1 cellular context compared by ENCODE assay signal in the genomic region with DNA sequence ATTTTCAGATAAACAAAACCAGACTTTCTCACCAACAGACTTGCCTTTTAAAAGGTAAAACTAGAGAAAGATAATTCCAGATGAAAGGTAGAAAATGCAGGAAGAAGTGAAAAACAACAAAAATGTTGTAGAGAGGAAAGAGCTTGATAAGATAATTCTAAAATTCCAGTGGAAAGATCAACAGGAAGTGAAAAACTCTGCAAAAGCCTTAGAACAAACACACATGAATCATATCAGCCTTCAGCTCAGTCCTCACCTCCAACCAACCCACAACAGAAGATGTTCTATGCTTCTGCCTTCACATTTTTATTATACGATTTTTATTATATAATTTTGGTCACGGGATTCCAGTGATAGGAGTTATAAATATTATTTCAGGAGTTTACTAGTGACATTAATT.
TF ChIP-seq lines count a peak whose summit lies in the region.

No MANE protein-coding gene starts in this region.

TF ChIP-seq in HepG2, 621 proteins besides CTCF, POLR2A, EP300 and RAD21:
- TF ChIP-seq ZNF224 (CRISPR knock-in tag; IDR thresholded peaks at IDR 0.05) = no peak
- TF ChIP-seq LCORL (IDR thresholded peaks at IDR 0.05) = no peak
- TF ChIP-seq LCORL (CRISPR knock-in tag; IDR thresholded peaks at IDR 0.05) = 0 out of 2 replicates have a peak, but pooled peaks have one; percentile 24
- TF ChIP-seq, protein P1, sequence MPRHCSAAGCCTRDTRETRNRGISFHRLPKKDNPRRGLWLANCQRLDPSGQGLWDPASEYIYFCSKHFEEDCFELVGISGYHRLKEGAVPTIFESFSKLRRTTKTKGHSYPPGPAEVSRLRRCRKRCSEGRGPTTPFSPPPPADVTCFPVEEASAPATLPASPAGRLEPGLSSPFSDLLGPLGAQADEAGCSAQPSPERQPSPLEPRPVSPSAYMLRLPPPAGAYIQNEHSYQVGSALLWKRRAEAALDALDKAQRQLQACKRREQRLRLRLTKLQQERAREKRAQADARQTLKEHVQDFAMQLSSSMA (CRISPR knock-in tag; IDR thresholded peaks at IDR 0.05) = no peak
- peak; percentile 46; the same call in 1 of the 2 replicates for TF ChIP-seq FOSL2 (CRISPR knock-in tag; IDR thresholded peaks at IDR 0.05)
- no peak for TF ChIP-seq ZNF841 (CRISPR knock-in tag; IDR thresholded peaks at IDR 0.05; ENCODE audit: borderline replicate concordance)
- TF ChIP-seq ELF3 (CRISPR knock-in tag; IDR thresholded peaks at IDR 0.05) = peak; percentile 61
- TF ChIP-seq GATA4 (IDR thresholded peaks at IDR 0.05; ENCODE audit: borderline replicate concordance, low read depth) = peak; percentile 44; the same call in 1 of the 2 replicates
- TF ChIP-seq PHF21A (CRISPR knock-in tag; IDR thresholded peaks at IDR 0.05) = no peak
- TF ChIP-seq NRL (CRISPR knock-in tag; IDR thresholded peaks at IDR 0.05; ENCODE audit: borderline replicate concordance) = no peak
- TF ChIP-seq FOXA1 (IDR thresholded peaks at IDR 0.05) = no peak
- TF ChIP-seq FOXA1 (CRISPR knock-in tag; IDR thresholded peaks at IDR 0.05) = 0 out of 2 replicates have a peak, but pooled peaks have one; percentile 15
- no peak for TF ChIP-seq HOXA5 (CRISPR knock-in tag; IDR thresholded peaks at IDR 0.05)
- TF ChIP-seq ZNF615 (CRISPR knock-in tag; IDR thresholded peaks at IDR 0.05; ENCODE audit: borderline replicate concordance) = no peak
- peak; percentile 54; the same call in 1 of the 2 replicates for TF ChIP-seq ETV5 (CRISPR knock-in tag; IDR thresholded peaks at IDR 0.05; ENCODE audit: borderline replicate concordance)
- TF ChIP-seq, protein P2, sequence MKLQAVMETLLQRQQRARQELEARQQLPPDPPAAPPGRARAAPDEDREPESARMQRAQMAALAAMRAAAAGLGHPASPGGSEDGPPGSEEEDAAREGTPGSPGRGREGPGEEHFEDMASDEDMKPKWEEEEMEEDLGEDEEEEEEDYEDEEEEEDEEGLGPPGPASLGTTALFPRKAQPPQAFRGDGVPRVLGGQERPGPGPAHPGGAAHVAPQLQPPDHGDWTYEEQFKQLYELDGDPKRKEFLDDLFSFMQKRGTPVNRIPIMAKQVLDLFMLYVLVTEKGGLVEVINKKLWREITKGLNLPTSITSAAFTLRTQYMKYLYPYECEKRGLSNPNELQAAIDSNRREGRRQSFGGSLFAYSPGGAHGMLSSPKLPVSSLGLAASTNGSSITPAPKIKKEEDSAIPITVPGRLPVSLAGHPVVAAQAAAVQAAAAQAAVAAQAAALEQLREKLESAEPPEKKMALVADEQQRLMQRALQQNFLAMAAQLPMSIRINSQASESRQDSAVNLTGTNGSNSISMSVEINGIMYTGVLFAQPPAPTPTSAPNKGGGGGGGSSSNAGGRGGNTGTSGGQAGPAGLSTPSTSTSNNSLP (IDR thresholded peaks at IDR 0.05; ENCODE audit: low read depth, low read length) = peak; percentile 78; the same call in 1 of the 2 replicates
- TF ChIP-seq SOX5 (CRISPR knock-in tag; IDR thresholded peaks at IDR 0.05; ENCODE audit: borderline replicate concordance) = peak; percentile 9; the same call in 1 of the 2 replicates
- TF ChIP-seq NFIC (IDR thresholded peaks at IDR 0.05; ENCODE audit: low read length) = no peak
- TF ChIP-seq, protein P3, sequence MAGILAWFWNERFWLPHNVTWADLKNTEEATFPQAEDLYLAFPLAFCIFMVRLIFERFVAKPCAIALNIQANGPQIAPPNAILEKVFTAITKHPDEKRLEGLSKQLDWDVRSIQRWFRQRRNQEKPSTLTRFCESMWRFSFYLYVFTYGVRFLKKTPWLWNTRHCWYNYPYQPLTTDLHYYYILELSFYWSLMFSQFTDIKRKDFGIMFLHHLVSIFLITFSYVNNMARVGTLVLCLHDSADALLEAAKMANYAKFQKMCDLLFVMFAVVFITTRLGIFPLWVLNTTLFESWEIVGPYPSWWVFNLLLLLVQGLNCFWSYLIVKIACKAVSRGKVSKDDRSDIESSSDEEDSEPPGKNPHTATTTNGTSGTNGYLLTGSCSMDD (CRISPR knock-in tag; IDR thresholded peaks at IDR 0.05) = no peak
- TF ChIP-seq ZNF883 (CRISPR knock-in tag; IDR thresholded peaks at IDR 0.05; ENCODE audit: not compliant biosample characterization) = no peak
- no peak for TF ChIP-seq SMYD3 (CRISPR knock-in tag; IDR thresholded peaks at IDR 0.05)
- TF ChIP-seq ZNF567 (CRISPR knock-in tag; IDR thresholded peaks at IDR 0.05; ENCODE audit: borderline replicate concordance) = no peak
- peak; percentile 36; the same call in 1 of the 2 replicates for TF ChIP-seq GATAD2A (CRISPR knock-in tag; IDR thresholded peaks at IDR 0.05)
- TF ChIP-seq, protein P4, sequence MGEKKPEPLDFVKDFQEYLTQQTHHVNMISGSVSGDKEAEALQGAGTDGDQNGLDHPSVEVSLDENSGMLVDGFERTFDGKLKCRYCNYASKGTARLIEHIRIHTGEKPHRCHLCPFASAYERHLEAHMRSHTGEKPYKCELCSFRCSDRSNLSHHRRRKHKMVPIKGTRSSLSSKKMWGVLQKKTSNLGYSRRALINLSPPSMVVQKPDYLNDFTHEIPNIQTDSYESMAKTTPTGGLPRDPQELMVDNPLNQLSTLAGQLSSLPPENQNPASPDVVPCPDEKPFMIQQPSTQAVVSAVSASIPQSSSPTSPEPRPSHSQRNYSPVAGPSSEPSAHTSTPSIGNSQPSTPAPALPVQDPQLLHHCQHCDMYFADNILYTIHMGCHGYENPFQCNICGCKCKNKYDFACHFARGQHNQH (CRISPR knock-in tag; IDR thresholded peaks at IDR 0.05) = no peak
- TF ChIP-seq FOXA3 (CRISPR knock-in tag; IDR thresholded peaks at IDR 0.05) = peak; percentile 30; the same call in 1 of the 2 replicates
- TF ChIP-seq MED1 (CRISPR knock-in tag; IDR thresholded peaks at IDR 0.05) = peak; percentile 44
- peak; percentile 10; the same call in 1 of the 2 replicates for TF ChIP-seq RXRB (CRISPR knock-in tag; IDR thresholded peaks at IDR 0.05; ENCODE audit: borderline replicate concordance)
- no peak for TF ChIP-seq MTA3 (CRISPR knock-in tag; IDR thresholded peaks at IDR 0.05)
- TF ChIP-seq CEBPG (CRISPR knock-in tag; IDR thresholded peaks at IDR 0.05) = no peak
- peak; percentile 32; the same call in 1 of the 2 replicates for TF ChIP-seq HMG20A (CRISPR knock-in tag; IDR thresholded peaks at IDR 0.05; ENCODE audit: borderline replicate concordance)
- 0 out of 2 replicates have a peak, but pooled peaks have one; percentile 24 for TF ChIP-seq SAP130 (CRISPR knock-in tag; IDR thresholded peaks at IDR 0.05; ENCODE audit: low read depth)
- no peak for TF ChIP-seq GABPA (IDR thresholded peaks at IDR 0.05; ENCODE audit: low read depth, low read length)
- TF ChIP-seq GABPA (CRISPR knock-in tag; IDR thresholded peaks at IDR 0.05; ENCODE audit: low read depth) = 0 out of 2 replicates have a peak, but pooled peaks have one; percentile 28
- TF ChIP-seq SALL2 (CRISPR knock-in tag; IDR thresholded peaks at IDR 0.05) = no peak
- peak; percentile 26; the same call in 1 of the 2 replicates for TF ChIP-seq ARID5B (CRISPR knock-in tag; IDR thresholded peaks at IDR 0.05)
- TF ChIP-seq SRSF4 (IDR thresholded peaks at IDR 0.05; ENCODE audit: low read depth, low read length, poor library complexity, severe bottlenecking) = no peak
- no peak for TF ChIP-seq MTF2 (CRISPR knock-in tag; IDR thresholded peaks at IDR 0.05; ENCODE audit: borderline replicate concordance)
